Comparison of ENCODE assay signal across 22 cellular contexts in genomic region chrX:26581086-26581485, GRCh38.
DNase-seq lines count a peak whose midpoint lies in the region; ATAC-seq and TF ChIP-seq lines count a peak whose summit lies in the region.
"Had no signal": no experiment of that assay in that cellular context is flagged by ENCODE, and none has a peak within 500 bp of the region (broad histone marks: within the 10 kb centered on the region; RNA-seq: fewer than 3 reads in every experiment).

No MANE protein-coding gene starts in this region.

- H3K36me3 ChIP-seq in IMR-90 (ENCODE audit: control insufficient read depth, insufficient read depth, low read length): no peaks in the 10 kb centered on the region

- POLR2A ChIA-PET in IMR-90 (lab: Charles Lee; ENCODE audit: unreplicated experiment): no interaction called here

- peaks cover 7% of the 10 kb centered on the region for H3K4me1 Mint-ChIP-seq in nephron
- H3K4me1 Mint-ChIP-seq: B cell, CD14-positive monocyte, IgD-negative memory B cell had no signal

- TF ChIP-seq CTCF in IMR-90 (conservative IDR thresholded peaks at IDR 0.05; ENCODE audit: low read depth, low read length) (no peak), cardiac fibroblast (IDR thresholded peaks at IDR 0.05; ENCODE audit: low read depth, low read length) (no peak), nephron (IDR thresholded peaks at IDR 0.05; ENCODE audit: unreplicated experiment in 3 of 3) (no peak)

- no peaks in the 10 kb centered on the region for H3K79me1 ChIP-seq in IMR-90 (ENCODE audit: low read depth in 1 of 2, low read length in 2 of 2)

- no peak overlapping the region for H4K5ac ChIP-seq in IMR-90 (ENCODE audit: low read depth, low read length)

- DNase-seq in A172 (ENCODE audit: low spot score) (peak; percentile 42), IMR-90 (peak; percentile 33), cardiac fibroblast (ENCODE audit: low read depth in 2 of 2) (peak; percentile 7 to 48), NCI-H226 (no peak), sciatic nerve (ENCODE audit: low spot score) (no peak), NCI-H2196 (lab: John Stamatoyannopoulos, UW; ENCODE audit: unreplicated experiment) (no peak)
- DNase-seq: DMS53, EL, H9, NCI-H1105 treated with DMSO at 0.1 percent for 48 hours, NCI-H1694, NCI-H2081, NCI-H2171, NCI-H446, NCI-H526 had no signal

- H3K27ac ChIP-seq in IMR-90 (ENCODE audit: insufficient read depth, low read length): no peak overlapping the region
- H3K27ac ChIP-seq: 22Rv1 had no signal

- no peak overlapping the region for H2AFZ ChIP-seq in IMR-90 (replicated peaks; ENCODE audit: low read length, poor library complexity)

- H3K27me3 ChIP-seq in IMR-90 (ENCODE audit: control insufficient read depth, insufficient read depth, low read length): no peaks in the 10 kb centered on the region

- dilution Hi-C loops in IMR-90 (cut with HindIII; ENCODE audit: low sequenced_read_pairs, unreplicated experiment): no loop called here

- H3K4me3 ChIP-seq in IMR-90 (ENCODE audit: insufficient read depth, low read depth, low read length): no peak overlapping the region
- H3K4me3 ChIP-seq in cardiac fibroblast (replicated peaks in 1 of 2; ENCODE audit: low read depth in 2 of 2, low read length in 2 of 2): no peak overlapping the region

- peak; percentile 24; the same call in 1 of the 2 replicates for ATAC-seq in IMR-90 (ENCODE audit: low read depth)
- ATAC-seq in HG03025 (IDR thresholded peaks at IDR 0.05; ENCODE audit: low FRiP score, unreplicated experiment): no peak
- no peak for ATAC-seq in sciatic nerve
- ATAC-seq: Right ventricle myocardium inferior had no signal

- H3K4me3 Mint-ChIP-seq in nephron: no peak overlapping the region
- H3K4me3 Mint-ChIP-seq: B cell, CD14-positive monocyte, H9, IgD-negative memory B cell had no signal

- H4K20me1 ChIP-seq in IMR-90 (ENCODE audit: insufficient read depth, low read length): no peaks in the 10 kb centered on the region

- intact Hi-C loops in IMR-90 (cut with micrococcal nuclease): no loop called here
- intact Hi-C loops in sciatic nerve (cut with DNase I): no loop called here

- no peak for TF ChIP-seq POLR2A in IMR-90 (IDR thresholded peaks at IDR 0.05; ENCODE audit: low read depth, low read length)

- no peak overlapping the region for H3K56ac ChIP-seq in IMR-90 (ENCODE audit: extremely low read depth, insufficient read depth, low read length)

- no peak overlapping the region for H2AK5ac ChIP-seq in IMR-90 (ENCODE audit: low read depth, low read length)

- no peak overlapping the region for H4K8ac ChIP-seq in IMR-90 (ENCODE audit: low read depth in 2 of 2, low read length in 2 of 2)

- H4K91ac ChIP-seq in IMR-90 (ENCODE audit: insufficient read depth, low read depth, low read length): no peak overlapping the region

- in situ Hi-C loops in IMR-90 (cut with MboI; ENCODE audit: low sequenced_read_pairs): no loop called here

- TF ChIP-seq RAD21 in IMR-90 (IDR thresholded peaks at IDR 0.05; ENCODE audit: low read length): no peak

- no peaks in the 10 kb centered on the region for H3K9me1 ChIP-seq in IMR-90 (ENCODE audit: insufficient read depth, low read length)

- H3K36me3 Mint-ChIP-seq in nephron (ENCODE audit: low read depth): no peaks in the 10 kb centered on the region
- H3K36me3 Mint-ChIP-seq: CD14-positive monocyte, IgD-negative memory B cell had no signal

- H2BK20ac ChIP-seq in IMR-90 (ENCODE audit: low read depth, low read length): no peak overlapping the region

- peaks cover 3% of the 10 kb centered on the region for H3K9me3 Mint-ChIP-seq in nephron

- no peak overlapping the region for H3K18ac ChIP-seq in IMR-90 (ENCODE audit: low read depth, low read length)

- no peak overlapping the region for H2BK5ac ChIP-seq in IMR-90 (ENCODE audit: low read depth, low read length, poor library complexity, severe bottlenecking)

- H3K9ac ChIP-seq in IMR-90 (ENCODE audit: low read depth, low read length): no peak overlapping the region

- CTCF ChIA-PET in IMR-90 (lab: Yijun Ruan, JAX): no interaction called here

- no peak overlapping the region for H3K23ac ChIP-seq in IMR-90 (ENCODE audit: low read depth, low read length)

- H3K9me3 ChIP-seq in IMR-90 (ENCODE audit: control insufficient read depth, insufficient read depth, low read length): peaks cover 2% of the 10 kb centered on the region; the same call in 1 of the 2 replicates

- H3K27ac Mint-ChIP-seq in nephron: peak overlapping the region; percentile 3 to 19 (median 19)
- H3K27ac Mint-ChIP-seq: B cell, CD14-positive monocyte, H9 had no signal

- BruUV-seq in IMR-90 (replicated peaks; lab: Mats Ljungman, UMichigan): no TSS peak

- H2AK9ac ChIP-seq in IMR-90 (replicated peaks; ENCODE audit: low read depth, low read length, poor library complexity): no peak overlapping the region

- H2BK15ac ChIP-seq in IMR-90 (ENCODE audit: low read depth, low read length): no peak overlapping the region

- H2BK120ac ChIP-seq in IMR-90 (ENCODE audit: low read depth, low read length): no peak overlapping the region

- no peaks in the 10 kb centered on the region for H3K4me1 ChIP-seq in IMR-90 (ENCODE audit: control insufficient read depth, insufficient read depth, low read length)

- no peak overlapping the region for H3K4ac ChIP-seq in IMR-90 (ENCODE audit: low read depth, low read length)

- no peak overlapping the region for H3K4me2 ChIP-seq in IMR-90 (ENCODE audit: low read depth, low read length)

- H3K27me3 Mint-ChIP-seq in nephron (ENCODE audit: low read depth): no peaks in the 10 kb centered on the region
- H3K27me3 Mint-ChIP-seq: B cell, IgD-negative memory B cell had no signal

- no peak overlapping the region for H3K14ac ChIP-seq in IMR-90 (replicated peaks; ENCODE audit: low read depth, low read length)

TF ChIP-seq in IMR-90, 13 proteins besides CTCF, POLR2A, EP300 and RAD21:
- TF ChIP-seq RCOR1 (IDR thresholded peaks at IDR 0.05; ENCODE audit: insufficient replicate concordance, low read length) (no peak), ELK1 (IDR thresholded peaks at IDR 0.05; ENCODE audit: borderline replicate concordance, low read depth, low read length) (no peak), MXI1 (IDR thresholded peaks at IDR 0.05; ENCODE audit: borderline replicate concordance, low read depth, low read length) (no peak), BHLHE40 (IDR thresholded peaks at IDR 0.05; ENCODE audit: low read depth, low read length) (no peak), SMC3 (IDR thresholded peaks at IDR 0.05; ENCODE audit: low read depth, low read length) (no peak), CHD1 (IDR thresholded peaks at IDR 0.05; ENCODE audit: low read depth, low read length) (no peak), MAFK (IDR thresholded peaks at IDR 0.05; ENCODE audit: low read depth, low read length) (no peak), MAZ (IDR thresholded peaks at IDR 0.05; ENCODE audit: borderline replicate concordance, low read depth, low read length) (no peak), FOS (IDR thresholded peaks at IDR 0.05; ENCODE audit: low read depth, low read length) (no peak), RFX5 (IDR thresholded peaks at IDR 0.05; ENCODE audit: low read depth, low read length) (no peak), CEBPB (IDR thresholded peaks at IDR 0.05; ENCODE audit: low read depth, low read length) (no peak), NFE2L2 (IDR thresholded peaks at IDR 0.05; ENCODE audit: low read depth, low read length) (no peak)
- TF ChIP-seq, protein P1, sequence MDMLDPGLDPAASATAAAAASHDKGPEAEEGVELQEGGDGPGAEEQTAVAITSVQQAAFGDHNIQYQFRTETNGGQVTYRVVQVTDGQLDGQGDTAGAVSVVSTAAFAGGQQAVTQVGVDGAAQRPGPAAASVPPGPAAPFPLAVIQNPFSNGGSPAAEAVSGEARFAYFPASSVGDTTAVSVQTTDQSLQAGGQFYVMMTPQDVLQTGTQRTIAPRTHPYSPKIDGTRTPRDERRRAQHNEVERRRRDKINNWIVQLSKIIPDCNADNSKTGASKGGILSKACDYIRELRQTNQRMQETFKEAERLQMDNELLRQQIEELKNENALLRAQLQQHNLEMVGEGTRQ (IDR thresholded peaks at IDR 0.05; ENCODE audit: low read depth, low read length): no peak

Comparison
In these comparisons a context has a peak if more than half of its experiments do, and no peak if none do; other contexts are left out.
1. DNase-seq: peak in A172 (single experiment), IMR-90 (single experiment) and cardiac fibroblast (2 of 2); none in NCI-H226 (single experiment), sciatic nerve (single experiment) and NCI-H2196 (single experiment).